Comparison of ENCODE assay signal across 1 cellular context in the genomic region with DNA sequence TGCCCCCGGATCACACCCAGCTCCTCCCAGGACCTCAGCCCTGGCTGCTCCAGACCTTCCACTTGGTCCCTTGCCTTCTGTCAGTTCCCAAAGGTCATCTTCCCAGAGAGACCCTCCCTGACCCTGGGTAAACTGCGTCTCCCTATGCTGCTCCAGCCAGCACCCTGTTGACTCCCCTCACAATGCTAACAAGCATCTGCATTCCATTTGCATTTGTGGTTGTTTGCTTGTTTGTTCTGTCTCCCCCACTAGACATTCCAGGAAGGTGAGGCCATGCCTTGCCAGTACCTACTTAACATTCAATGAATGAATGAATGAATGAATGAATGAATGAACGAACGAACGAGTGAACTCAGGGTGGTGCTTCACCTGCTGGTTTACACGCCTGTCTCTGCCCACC.
TF ChIP-seq lines count a peak whose summit lies in the region.

No MANE protein-coding gene starts in this region.

TF ChIP-seq in A549, 52 proteins besides CTCF, POLR2A, EP300 and RAD21 (continued from another document):
- no peak for TF ChIP-seq JUNB (IDR thresholded peaks at IDR 0.05)
- TF ChIP-seq FOSL2 (IDR thresholded peaks at IDR 0.05): no peak
- TF ChIP-seq FOSL2 (CRISPR knock-in tag; IDR thresholded peaks at IDR 0.05): peak; percentile 50; the same call in 1 of the 2 replicates
- no peak for TF ChIP-seq EHMT2 (IDR thresholded peaks at IDR 0.05; ENCODE audit: low read depth)
- TF ChIP-seq NFE2L2 (conservative IDR thresholded peaks at IDR 0.05; ENCODE audit: low read length): no peak
- TF ChIP-seq ZC3H11A (IDR thresholded peaks at IDR 0.05): no peak
- TF ChIP-seq MYC (IDR thresholded peaks at IDR 0.05; ENCODE audit: borderline replicate concordance, low read length): no peak
- TF ChIP-seq RCOR1 (IDR thresholded peaks at IDR 0.05; ENCODE audit: low read depth, low read length): no peak
